Comparison of ENCODE assay signal across 1 cellular context in genomic region chr10:70847666-70848360, GRCh38.
A peak's percentile ranks its signal among the peaks of the same experiment; 100 is the strongest.
TF ChIP-seq lines count a peak whose summit lies in the region.

No MANE protein-coding gene starts in this region.

TF ChIP-seq in K562, 482 proteins besides CTCF, POLR2A, EP300 and RAD21:
- TF ChIP-seq MEF2A (IDR thresholded peaks at IDR 0.05; ENCODE audit: control insufficient read depth, low read depth, low read length) (0 out of 2 replicates have a peak, but pooled peaks have one; percentile 8), ZNF589 (CRISPR knock-in tag; IDR thresholded peaks at IDR 0.05; ENCODE audit: low read depth) (no peak)
TF ChIP-seq in K562: peak in this region for 1.
